ENCODE assay signal across 10 cellular contexts in the genomic region with DNA sequence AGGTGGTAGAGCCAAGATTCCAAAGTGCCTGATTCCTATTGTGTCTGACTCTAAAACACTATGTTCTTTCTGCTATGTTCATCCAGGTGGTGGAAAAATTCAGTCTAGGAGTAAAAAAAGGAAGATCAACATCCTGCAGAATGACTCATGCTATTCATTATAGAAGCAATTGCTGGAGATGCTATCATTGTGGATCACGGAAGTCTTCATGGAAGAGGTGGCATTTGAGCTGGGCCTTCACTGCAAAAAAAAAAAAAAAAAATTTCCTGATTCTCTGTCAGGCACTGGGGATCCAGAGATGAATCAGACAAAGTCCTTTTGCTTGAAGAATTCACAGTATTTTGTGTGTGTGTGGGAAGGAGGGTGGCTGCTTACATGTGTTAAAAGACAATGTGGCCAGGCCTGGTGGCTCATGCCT. TPM values are rescaled to one million over a fixed set of nuclear protein-coding genes. Genes with fewer than 3 reads are reported as not detected.
DNase-seq lines count a peak whose midpoint lies in the region; ATAC-seq and TF ChIP-seq lines count a peak whose summit lies in the region.
"Had no signal": no experiment of that assay in that cellular context is flagged by ENCODE, and none has a peak within 500 bp of the region (broad histone marks: within the 10 kb centered on the region; RNA-seq: fewer than 3 reads in every experiment).

No MANE protein-coding gene starts in this region.

- CTCF ChIA-PET in activated CD8-positive, alpha-beta memory T cell treated with anti-CD3 and anti-CD28 coated beads, Interleukin-2, amount 10 ng/mL, durations not matched to agents 7 days and 5 days (lab: Charles Lee) = interaction anchor here (1.4 to 4.9 kb wide), 3 partner anchors 11 to 395 kb away, joined by 3 to 52 read pairs (median 6); no protein-coding TSS in a partner anchor

- H3K4me1 ChIP-seq in GM23248 (ENCODE audit: insufficient read depth) (peaks cover 20% of the 10 kb centered on the region), RWPE2 (ENCODE audit: insufficient read depth, poor library complexity, severe bottlenecking) (peaks cover 31% of the 10 kb centered on the region), skeletal muscle satellite cell (ENCODE audit: control insufficient read depth, insufficient read depth, low read length) (peaks cover 26% of the 10 kb centered on the region)

- no peak; the same call in 2 of the 3 replicates for ATAC-seq in RWPE2 (ENCODE audit: low read depth)
- ATAC-seq in GM21381 (IDR thresholded peaks at IDR 0.05; ENCODE audit: unreplicated experiment) = no peak
- ATAC-seq in activated CD8-positive, alpha-beta memory T cell treated with anti-CD3 and anti-CD28 coated beads, Interleukin-2, amount 10 ng/mL, durations not matched to agents 7 days and 5 days = no peak

- in situ Hi-C loops in GM23248 (cut with MboI) = no loop called here

- H3K27me3 ChIP-seq in GM23248 (replicated peaks; ENCODE audit: insufficient read depth) (no peaks in the 10 kb centered on the region), RWPE2 (ENCODE audit: insufficient read depth, poor library complexity, severe bottlenecking) (no peaks in the 10 kb centered on the region), skeletal muscle satellite cell (ENCODE audit: control insufficient read depth, insufficient read depth, low read length) (peaks cover 13% of the 10 kb centered on the region)

- H3K36me3 ChIP-seq in GM23248 (ENCODE audit: low read depth) = no peaks in the 10 kb centered on the region
- H3K36me3 ChIP-seq in RWPE2 (ENCODE audit: low read depth) = no peaks in the 10 kb centered on the region
- no peaks in the 10 kb centered on the region for H3K36me3 ChIP-seq in skeletal muscle satellite cell (ENCODE audit: insufficient read depth, low read length)

- 86 to 95% methylated on average over 1 of the region's 1 CpG for WGBS in GM23248 (ENCODE audit: low coverage in 1 of 2, low lambda C conversion rate in 2 of 2, missing lambda C conversion rate in 2 of 2), 2 experiments

- no peaks in the 10 kb centered on the region for H3K27me3 Mint-ChIP-seq in activated CD8-positive, alpha-beta memory T cell treated with anti-CD3 and anti-CD28 coated beads, Interleukin-2, amount 10 ng/mL, durations not matched to agents 7 days and 5 days

- no peak overlapping the region for H3K27ac Mint-ChIP-seq in activated CD8-positive, alpha-beta memory T cell treated with anti-CD3 and anti-CD28 coated beads, Interleukin-2, amount 10 ng/mL, durations not matched to agents 7 days and 5 days
- H3K27ac Mint-ChIP-seq: T-helper 17 cell had no signal

- H3K9me3 ChIP-seq in GM23248 (ENCODE audit: low read depth) (no peaks in the 10 kb centered on the region), RWPE2 (ENCODE audit: severe bottlenecking) (no peaks in the 10 kb centered on the region), skeletal muscle satellite cell (replicated peaks; ENCODE audit: low read length) (no peaks in the 10 kb centered on the region)

- no peaks in the 10 kb centered on the region for H4K20me1 ChIP-seq in GM23248 (ENCODE audit: insufficient read depth)

- H3K4me1 Mint-ChIP-seq in activated CD8-positive, alpha-beta memory T cell treated with anti-CD3 and anti-CD28 coated beads, Interleukin-2, amount 10 ng/mL, durations not matched to agents 7 days and 5 days = peaks cover 10% of the 10 kb centered on the region

- H2AFZ ChIP-seq in GM23248 = peak overlapping the region; percentile 84

- H3K9ac ChIP-seq in GM23248 (no peak overlapping the region), skeletal muscle satellite cell (ENCODE audit: low read depth, low read length) (peak overlapping the region; percentile 92)

- H3K36me3 Mint-ChIP-seq in activated CD8-positive, alpha-beta memory T cell treated with anti-CD3 and anti-CD28 coated beads, Interleukin-2, amount 10 ng/mL, durations not matched to agents 7 days and 5 days = peaks cover 2% of the 10 kb centered on the region

- H3K4me3 Mint-ChIP-seq in activated CD8-positive, alpha-beta memory T cell treated with anti-CD3 and anti-CD28 coated beads, Interleukin-2, amount 10 ng/mL, durations not matched to agents 7 days and 5 days = no peak overlapping the region
- H3K4me3 Mint-ChIP-seq: T-helper 17 cell had no signal

- no peaks in the 10 kb centered on the region for H3K9me3 Mint-ChIP-seq in activated CD8-positive, alpha-beta memory T cell treated with anti-CD3 and anti-CD28 coated beads, Interleukin-2, amount 10 ng/mL, durations not matched to agents 7 days and 5 days (ENCODE audit: low read depth)

- peak overlapping the region; percentile 71 for H3K4me2 ChIP-seq in GM23248 (ENCODE audit: unreplicated experiment)
- H3K4me2 ChIP-seq in skeletal muscle satellite cell (ENCODE audit: low read length) = peak overlapping the region; percentile 87

- peaks cover 34% of the 10 kb centered on the region for H3K79me2 ChIP-seq in GM23248 (ENCODE audit: insufficient read depth)

- no peaks in the 10 kb centered on the region for H3K9me2 ChIP-seq in GM23248 (ENCODE audit: insufficient read depth)

- H3K27ac ChIP-seq in GM23248 (peak overlapping the region; percentile 67), RWPE2 (ENCODE audit: poor library complexity, severe bottlenecking) (peak overlapping the region; percentile 86)

- DNase-seq in GM23248 (peak; percentile 52), RWPE2 (ENCODE audit: low spot score) (no peak), glomerular endothelial cell (ENCODE audit: extremely low read depth, low read depth, low spot score) (peak; percentile 94), NCI-H1105 treated with DMSO at 0.1 percent for 48 hours (lab: John Stamatoyannopoulos, UW) (no peak), NCI-H82 treated with DMSO at 0.1 percent for 48 hours (lab: John Stamatoyannopoulos, UW; ENCODE audit: unreplicated experiment) (no peak)
- DNase-seq in activated CD8-positive, alpha-beta memory T cell treated with anti-CD3 and anti-CD28 coated beads, Interleukin-2, amount 10 ng/mL, durations not matched to agents 7 days and 5 days = no peak
- DNase-seq: effector CD4-positive, alpha-beta T cell; T-helper 17 cell had no signal

- H3F3A ChIP-seq in GM23248 (ENCODE audit: insufficient read depth) = 0 out of 2 replicates have a peak, but pooled peaks cover 10% of the 10 kb centered on the region

- H3K4me3 ChIP-seq in GM23248 (no peak overlapping the region; the same call in 1 of the 2 replicates), RWPE2 (ENCODE audit: severe bottlenecking) (no peak overlapping the region), skeletal muscle satellite cell (ENCODE audit: low read length) (no peak overlapping the region)

- TF ChIP-seq CTCF in RWPE2 (IDR thresholded peaks at IDR 0.05; ENCODE audit: poor library complexity, severe bottlenecking) = peak; percentile 12

RNA-seq across cellular contexts. Expression of a gene that starts 1.4 kb away (rescaled TPM):
- total RNA-seq in GM23248 (2014; rRNA removed; shearing (Covaris generic)) = 9.9 and 46.3 TPM in 2 replicates
- 11.0 TPM in 2 replicates for polyA plus RNA-seq in GM23248 (2016; fragmentation: Nextera tagmentation; extraction: Ambion mirVana)
- total RNA-seq in glomerular endothelial cell = 32.1 and 44.7 TPM in 2 replicates
- total RNA-seq in skeletal muscle satellite cell (2012; rRNA removed) = 14.4 and 18.0 TPM in 2 replicates
- total RNA-seq in activated CD8-positive, alpha-beta memory T cell treated with anti-CD3 and anti-CD28 coated beads, Interleukin-2, amount 10 ng/mL, durations not matched to agents 7 days and 5 days = 10 to 100 TPM; 17.4 to 25.5 TPM

RNA-seq across cellular contexts. Expression of a gene that starts 45.1 kb away (rescaled TPM):
- total RNA-seq in GM23248 (2014; rRNA removed; shearing (Covaris generic)) = 7.6 and 10.0 TPM in 2 replicates
- polyA plus RNA-seq in GM23248 (2016; fragmentation: Nextera tagmentation; extraction: Ambion mirVana) = 7.5 and 8.8 TPM in 2 replicates
- total RNA-seq in glomerular endothelial cell = 0.88 and 3.0 TPM in 2 replicates
- total RNA-seq in skeletal muscle satellite cell (2012; rRNA removed) = 9.9 and 20.8 TPM in 2 replicates
- total RNA-seq in activated CD8-positive, alpha-beta memory T cell treated with anti-CD3 and anti-CD28 coated beads, Interleukin-2, amount 10 ng/mL, durations not matched to agents 7 days and 5 days = 1 to 10 TPM; 1.5 to 1.8 TPM

Comparison
In these comparisons a context has a peak if more than half of its experiments do, and no peak if none do; other contexts are left out.
1. DNase-seq: peak in GM23248 (single experiment) and glomerular endothelial cell (single experiment); none in RWPE2 (single experiment), NCI-H1105 treated with DMSO at 0.1 percent for 48 hours (single experiment), NCI-H82 treated with DMSO at 0.1 percent for 48 hours (single experiment) and activated CD8-positive, alpha-beta memory T cell treated with anti-CD3 and anti-CD28 coated beads, Interleukin-2, amount 10 ng/mL, durations not matched to agents 7 days and 5 days (single experiment).